1 cellular context compared by ENCODE assay signal in genomic region chr11:118144869-118145268, GRCh38.
TF ChIP-seq lines count a peak whose summit lies in the region.

No MANE protein-coding gene starts in this region.

TF ChIP-seq in WTC11, 78 proteins besides CTCF, POLR2A, EP300 and RAD21 (continued from another document):
- TF ChIP-seq PRDM15 (CRISPR knock-in tag; IDR thresholded peaks at IDR 0.05) (no peak), ATF6 (CRISPR knock-in tag; IDR thresholded peaks at IDR 0.05) (no peak), MAX (CRISPR knock-in tag; IDR thresholded peaks at IDR 0.05) (no peak)
